In the genomic region with DNA sequence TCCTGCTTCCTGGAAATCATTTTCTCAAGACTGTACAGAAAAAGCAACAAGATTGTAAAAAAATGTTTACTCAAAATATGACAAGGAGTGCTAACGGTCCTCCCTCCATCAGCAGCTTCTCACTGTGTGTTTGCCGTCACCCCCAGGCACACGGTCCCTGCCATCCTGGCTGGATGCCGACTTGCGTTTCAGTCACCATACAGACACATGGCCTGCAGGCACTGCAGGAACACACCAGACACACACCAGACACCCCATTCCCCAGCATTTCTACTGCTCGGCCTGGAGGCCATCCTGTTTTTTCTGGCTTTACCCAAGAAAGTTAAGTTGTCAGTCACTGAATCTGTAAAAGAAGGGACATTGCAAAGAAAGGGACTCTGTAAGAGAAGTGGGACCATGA, we compare ENCODE assay signal across 1 cellular context.
TF ChIP-seq lines count a peak whose summit lies in the region.

No MANE protein-coding gene starts in this region.

TF ChIP-seq in SK-N-SH, 30 proteins besides CTCF, POLR2A, EP300 and RAD21:
- TF ChIP-seq RCOR1 (IDR thresholded peaks at IDR 0.05; ENCODE audit: low read length) (no peak), GATA2 (CRISPR knock-in tag; IDR thresholded peaks at IDR 0.05) (peak; percentile 18; the same call in 1 of the 2 replicates), FOXJ3 (CRISPR knock-in tag; IDR thresholded peaks at IDR 0.05) (peak; percentile 67)
